Comparison of ENCODE assay signal across 9 cellular contexts in genomic region chr15:63514533-63514943, GRCh38. TPM values are rescaled to one million over a fixed set of nuclear protein-coding genes. Genes with fewer than 3 reads are reported as not detected.
A peak's percentile ranks its signal among the peaks of the same experiment; 100 is the strongest.
DNase-seq lines count a peak whose midpoint lies in the region; ATAC-seq, FAIRE-seq and TF ChIP-seq lines count a peak whose summit lies in the region.
"Had no signal": no experiment of that assay in that cellular context is flagged by ENCODE, and none has a peak within 500 bp of the region (broad histone marks: within the 10 kb centered on the region; RNA-seq: fewer than 3 reads in every experiment).

No MANE protein-coding gene starts in this region.

- H3K27ac Mint-ChIP-seq in naive thymus-derived CD4-positive, alpha-beta T cell = peak overlapping the region in 7 of 9 donors; percentile 26 to 88 (median 79)

- TF ChIP-seq EP300 in GM12878 (IDR thresholded peaks at IDR 0.05; ENCODE audit: borderline replicate concordance in 1 of 2, control insufficient read depth in 1 of 2, low read depth in 2 of 2, low read length in 2 of 2) = no peak

- intact Hi-C loops in GM12878 (cut with micrococcal nuclease; ENCODE audit: unreplicated experiment) (loop anchor here (10.0 kb wide), 1 partner anchor 80 kb away; the partner anchor contains the start of gene FBXL22), colonic mucosa (cut with DNase I) (no loop called here)
- intact Hi-C loops in naive thymus-derived CD4-positive, alpha-beta T cell (cut with micrococcal nuclease) = no loop called here

- no peaks in the 10 kb centered on the region; the same call in 1 of the 2 replicates for H4K20me1 ChIP-seq in GM12878 (ENCODE audit: control insufficient read depth, insufficient read depth)

- RAD21 ChIA-PET in GM12878 (lab: Charles Lee; ENCODE audit: unreplicated experiment) = interaction anchor here (0.7 to 5.3 kb wide), 13 partner anchors 9 to 85 kb away, joined by 3 to 28 read pairs (median 4); partner anchors contain the start of genes FBXL22 and USP3

- no peaks in the 10 kb centered on the region for H3K27me3 ChIP-seq in MG63
- no peaks in the 10 kb centered on the region for H3K27me3 ChIP-seq in GM12878 (replicated peaks in 1 of 2; ENCODE audit: control insufficient read depth in 2 of 2, insufficient read depth in 2 of 2, low read length in 1 of 2)
- no peaks in the 10 kb centered on the region for H3K27me3 ChIP-seq in naive thymus-derived CD4-positive, alpha-beta T cell (ENCODE audit: control insufficient read depth in 2 of 2, insufficient read depth in 2 of 2, low read length in 2 of 2)
- no peaks in the 10 kb centered on the region for H3K27me3 ChIP-seq in colonic mucosa

- H3K36me3 ChIP-seq in MG63 = no peaks in the 10 kb centered on the region
- no peaks in the 10 kb centered on the region for H3K36me3 ChIP-seq in GM12878 (ENCODE audit: control insufficient read depth in 2 of 2, insufficient read depth in 2 of 2, low read length in 1 of 2)
- H3K36me3 ChIP-seq in naive thymus-derived CD4-positive, alpha-beta T cell (ENCODE audit: control insufficient read depth in 2 of 3, insufficient read depth in 3 of 3, low read length in 3 of 3) = no peaks in the 10 kb centered on the region
- no peaks in the 10 kb centered on the region for H3K36me3 ChIP-seq in colonic mucosa

- POLR2A ChIA-PET in GM12878 (lab: Charles Lee) = interaction anchor here (0.6 to 2.8 kb wide), 10 partner anchors 9 to 43 kb away, joined by 3 to 14 read pairs (median 4); no protein-coding TSS in a partner anchor
- POLR2A ChIA-PET in naive thymus-derived CD4-positive, alpha-beta T cell (lab: Charles Lee) = interaction anchor here (2.1 to 3.6 kb wide), 2 partner anchors 10 to 29 kb away, joined by 6 to 28 read pairs; partner anchors contain the start of gene USP3

- H3K4me3 ChIP-seq in MG63 (peak overlapping the region; percentile 28), GM12878 (0 out of 2 replicates have a peak overlapping the region, but pooled peaks have one; percentile 21), colonic mucosa (no peak overlapping the region)
- H3K4me3 ChIP-seq in naive thymus-derived CD4-positive, alpha-beta T cell (ENCODE audit: low read length) = no peak overlapping the region

- H3K4me1 ChIP-seq in GM12878 (ENCODE audit: control insufficient read depth, insufficient read depth, low read length) (peaks cover 45% of the 10 kb centered on the region), colonic mucosa (peaks cover 3% of the 10 kb centered on the region)
- peaks cover 57 to 84% of the 10 kb centered on the region in 2 donors for H3K4me1 ChIP-seq in naive thymus-derived CD4-positive, alpha-beta T cell (ENCODE audit: control insufficient read depth in 2 of 2, insufficient read depth in 2 of 2, low read length in 2 of 2)

- H3K9me3 ChIP-seq in MG63 (no peaks in the 10 kb centered on the region), GM12878 (replicated peaks; ENCODE audit: control insufficient read depth, insufficient read depth, low read length) (no peaks in the 10 kb centered on the region), colonic mucosa (no peaks in the 10 kb centered on the region)
- H3K9me3 ChIP-seq in naive thymus-derived CD4-positive, alpha-beta T cell (ENCODE audit: control insufficient read depth in 2 of 3, low read length in 3 of 3) = no peaks in the 10 kb centered on the region

- SMC1A ChIA-PET in GM12878 (lab: Charles Lee; ENCODE audit: uncharacterized antibody, unreplicated experiment) = interaction anchor here (0.7 to 6.5 kb wide), 13 partner anchors 9 to 351 kb away, joined by 3 to 130 read pairs (median 5); no protein-coding TSS in a partner anchor

- peak overlapping the region in 9 of 10 donors; percentile 9 to 80 (median 65) for H3K4me3 Mint-ChIP-seq in naive thymus-derived CD4-positive, alpha-beta T cell

- H3K79me2 ChIP-seq in GM12878 (ENCODE audit: control insufficient read depth, insufficient read depth, low read length) = peaks cover 98% of the 10 kb centered on the region

- H3K27me3 Mint-ChIP-seq in naive thymus-derived CD4-positive, alpha-beta T cell = no peaks in the 10 kb centered on the region

- H3K36me3 Mint-ChIP-seq in naive thymus-derived CD4-positive, alpha-beta T cell = peaks cover 0 to 3% (median 0%) of the 10 kb centered on the region in 5 donors

- no peak for TF ChIP-seq RAD21 in GM12878 (IDR thresholded peaks at IDR 0.05; ENCODE audit: insufficient read depth, low read depth, low read length)

- in situ Hi-C loops in GM12878 (cut with MboI) = no loop called here

- H3K27ac ChIP-seq in GM12878 (ENCODE audit: control insufficient read depth, insufficient read depth) = peak overlapping the region; percentile 67; the same call in 1 of the 2 replicates
- no peak overlapping the region for H3K27ac ChIP-seq in naive thymus-derived CD4-positive, alpha-beta T cell (ENCODE audit: low read depth, low read length)
- no peak overlapping the region for H3K27ac ChIP-seq in colonic mucosa

- H3K9ac ChIP-seq in GM12878 (ENCODE audit: control insufficient read depth, insufficient read depth, low read length) = peak overlapping the region; percentile 30; the same call in 1 of the 2 replicates
- no peak overlapping the region for H3K9ac ChIP-seq in colonic mucosa (ENCODE audit: low read depth in 2 of 2, low read length in 2 of 2)

- no peaks in the 10 kb centered on the region for H3K9me3 Mint-ChIP-seq in naive thymus-derived CD4-positive, alpha-beta T cell

- 0 out of 3 replicates have a peak, but pooled peaks have one; percentile 12 for ATAC-seq in GM12878
- peak; percentile 40 for ATAC-seq in naive thymus-derived CD4-positive, alpha-beta T cell

- H3K4me1 Mint-ChIP-seq in naive thymus-derived CD4-positive, alpha-beta T cell = peaks cover 58 to 99% (median 97%) of the 10 kb centered on the region in 7 donors

- H2AFZ ChIP-seq in GM12878 (ENCODE audit: control insufficient read depth, low read depth, low read length) = no peak overlapping the region

- peak; percentile 51 for DNase-seq in DMS53 treated with DMSO at 0.1 percent for 48 hours (lab: John Stamatoyannopoulos, UW; ENCODE audit: unreplicated experiment)
- DNase-seq in MG63 = peak; percentile 66
- DNase-seq in GM12878 (ENCODE audit: low read depth, low spot score) = no peak
- no peak for DNase-seq in naive thymus-derived CD4-positive, alpha-beta T cell
- DNase-seq in frontal cortex (ENCODE audit: low spot score in 2 of 2) = no peak
- DNase-seq in colonic mucosa = no peak
- DNase-seq in activated gamma-delta T cell treated with Interleukin-2 at 50 U/mL for 16 hours = no peak
- no peak for DNase-seq in activated CD8-positive, alpha-beta memory T cell treated with anti-CD3 and anti-CD28 coated beads, Interleukin-2, amount 50 U/mL, for 48 hours

- no TSS peak for BruUV-seq in GM12878 (replicated peaks; lab: Mats Ljungman, UMichigan)

- CTCF ChIA-PET in GM12878 (lab: Yijun Ruan, JAX) = interaction anchor here (0.6 to 2.9 kb wide), 11 partner anchors 9 to 48 kb away, joined by 3 to 10 read pairs (median 3); no protein-coding TSS in a partner anchor
- CTCF ChIA-PET in naive thymus-derived CD4-positive, alpha-beta T cell (lab: Charles Lee) = interaction anchor here (1.0 to 2.5 kb wide), 2 partner anchors 27 to 48 kb away, joined by 6 to 12 read pairs; no protein-coding TSS in a partner anchor

- WGBS in GM12878 (ENCODE audit: insufficient coverage, insufficient replicate concordance, low lambda C conversion rate, missing lambda C conversion rate) = 33% methylated on average over 1 of the region's 1 CpG

- no peak for TF ChIP-seq POLR2A in GM12878 (IDR thresholded peaks at IDR 0.05; ENCODE audit: low read depth, low read length)

- FAIRE-seq in GM12878 (lab: Jason Lieb, UNC) (no peak), frontal cortex (lab: Jason Lieb, UNC) (no peak)
- FAIRE-seq: RCC 7860 had no signal

- no peak for TF ChIP-seq CTCF in GM12878 (IDR thresholded peaks at IDR 0.05 in 2 of 3, conservative IDR thresholded peaks at IDR 0.05 in 1 of 3; ENCODE audit: control insufficient read depth in 2 of 3, extremely low read depth in 1 of 3, insufficient read depth in 1 of 3, low read depth in 3 of 3, low read length in 3 of 3)
- TF ChIP-seq CTCF in colonic mucosa (IDR thresholded peaks at IDR 0.05) = no peak

- peak overlapping the region; percentile 77 for H3K4me2 ChIP-seq in GM12878 (ENCODE audit: control insufficient read depth, insufficient read depth)

TF ChIP-seq in GM12878, 131 proteins besides CTCF, POLR2A, EP300 and RAD21 (continues in another document):
- TF ChIP-seq ETV6 (conservative IDR thresholded peaks at IDR 0.05 in 1 of 2, IDR thresholded peaks at IDR 0.05 in 1 of 2; ENCODE audit: borderline replicate concordance in 1 of 2, low read depth in 1 of 2) (no peak), HDAC2 (IDR thresholded peaks at IDR 0.05) (no peak), MEF2B (IDR thresholded peaks at IDR 0.05; ENCODE audit: partially characterized antibody, poor library complexity, severe bottlenecking) (no peak), CHD4 (IDR thresholded peaks at IDR 0.05) (no peak), RFX5 (IDR thresholded peaks at IDR 0.05; ENCODE audit: low read depth, low read length) (no peak), BACH1 (IDR thresholded peaks at IDR 0.05; ENCODE audit: borderline replicate concordance) (no peak), MTA2 (IDR thresholded peaks at IDR 0.05; ENCODE audit: low read depth) (peak; percentile 24; the same call in 1 of the 2 replicates), STAT1 (conservative IDR thresholded peaks at IDR 0.05) (no peak)

RNA-seq across cellular contexts. Expression of gene USP3, which starts 10.1 kb away (rescaled TPM):
- total RNA-seq in MG63 (2014; rRNA removed; shearing (Covaris generic); ENCODE audit: low replicate concordance) = 36.6 and 38.6 TPM in 2 replicates
- total RNA-seq in GM12878 (2013; cell fraction: nucleolus; rRNA removed) = 459 and 461 TPM in 2 replicates
- total RNA-seq in GM12878 (2014; rRNA removed) (47.1 and 49.8 TPM in 2 replicates), GM12878 (2014; rRNA removed; fragmentation: Illumina TruSeq; extraction: Trizol) (58.8 and 61.3 TPM in 2 replicates), GM12878 (2021) (64.5 and 65.1 TPM in 2 replicates), frontal cortex (68.9 TPM), colonic mucosa (10 to 100 TPM; 57.6 to 74.2 TPM)
- polyA plus RNA-seq in GM12878 (2011; ENCODE audit: low read depth) = 32.8 TPM
- polyA plus RNA-seq in GM12878 (2011; rRNA removed) (50.3 and 54.0 TPM in 2 replicates), GM12878 (2014; fragmentation: Illumina TruSeq; extraction: Trizol) (52.6 and 58.7 TPM in 2 replicates), GM12878 (2014; fragmentation: Nextera tagmentation; extraction: Ambion mirVana) (10 to 100 TPM; 23.8 to 45.7 TPM), GM12878 (2014; rRNA removed) (30.1 and 31.9 TPM in 2 replicates), GM12878 (2016; fragmentation: Nextera tagmentation; extraction: Ambion mirVana) (10 to 100 TPM; 48.0 to 54.0 TPM)
- polyA plus RNA-seq in GM12878 (2011; cell fraction: cytosol; rRNA removed) = 27.3 and 47.7 TPM in 2 replicates
- 143 and 189 TPM in 2 replicates for polyA plus RNA-seq in GM12878 (2011; cell fraction: nucleus; rRNA removed)
- 38.6 and 46.2 TPM in 2 replicates for polyA plus RNA-seq in GM12878 (2012)
- 82.4 and 103 TPM in 2 replicates for polyA minus RNA-seq in GM12878 (2011; rRNA and poly(A)+ RNA removed)
- 22.2 and 35.9 TPM in 2 replicates for polyA minus RNA-seq in GM12878 (2011; cell fraction: cytosol; rRNA and poly(A)+ RNA removed)
- polyA minus RNA-seq in GM12878 (2011; cell fraction: nucleus; rRNA and poly(A)+ RNA removed) = 103 and 169 TPM in 2 replicates
- total RNA-seq in naive thymus-derived CD4-positive, alpha-beta T cell = 100 to 1,000 TPM in 4 of 5 experiments, 10 to 100 TPM in 1; 64.2 to 288 (median 155) TPM
- 10 to 100 TPM; 53.3 to 62.8 TPM for polyA plus RNA-seq in naive thymus-derived CD4-positive, alpha-beta T cell

Comparison
In these comparisons a context has a peak if more than half of its experiments do, and no peak if none do; other contexts are left out.
1. DNase-seq: peak in DMS53 treated with DMSO at 0.1 percent for 48 hours (single experiment) and MG63 (single experiment); none in GM12878 (single experiment), naive thymus-derived CD4-positive, alpha-beta T cell (0 of 9), frontal cortex (0 of 2), colonic mucosa (single experiment), activated gamma-delta T cell treated with Interleukin-2 at 50 U/mL for 16 hours (single experiment) and activated CD8-positive, alpha-beta memory T cell treated with anti-CD3 and anti-CD28 coated beads, Interleukin-2, amount 50 U/mL, for 48 hours (single experiment).
2. H3K4me3 ChIP-seq: peak in MG63 (single experiment) and GM12878 (single experiment); none in naive thymus-derived CD4-positive, alpha-beta T cell (single experiment) and colonic mucosa (single experiment).